In the genomic region with DNA sequence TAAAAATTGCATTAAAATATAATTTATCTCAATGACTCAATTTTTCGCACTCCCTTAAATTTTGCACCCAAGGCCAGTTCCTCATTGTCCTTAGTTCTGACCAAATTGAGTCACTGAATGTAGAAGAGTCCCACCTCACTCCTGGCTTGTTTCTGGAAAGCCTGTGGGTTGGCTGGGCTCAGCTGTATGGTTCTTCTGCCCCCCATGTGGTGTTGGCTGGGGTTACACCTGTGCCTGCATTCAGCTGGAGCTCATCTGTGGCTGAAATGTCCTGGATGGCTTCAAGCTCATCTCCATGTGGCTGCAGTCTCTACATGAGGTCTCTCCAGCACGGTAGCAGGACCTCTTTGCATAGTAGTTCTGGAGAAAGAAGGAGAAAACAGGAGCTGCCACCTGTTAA, we compare ENCODE assay signal across 37 cellular contexts. TPM values are rescaled to one million over a fixed set of nuclear protein-coding genes. Genes with fewer than 3 reads are reported as not detected.
"Had no signal": no experiment of that assay in that cellular context is flagged by ENCODE, and none has a peak within 500 bp of the region (broad histone marks: within the 10 kb centered on the region; RNA-seq: fewer than 3 reads in every experiment).

No MANE protein-coding gene starts in this region.

- H3K9me3 Mint-ChIP-seq: natural killer cell treated with Interleukin-12 subunit alpha and Interleukin-12 subunit beta and Interleukin-15 and Interleukin-18, amount 100 ng/mL, for 72 hours; type B pancreatic cell had no signal

- H2AFZ ChIP-seq: parathyroid adenoma had no signal

- H3K36me3 Mint-ChIP-seq: mesothelial cell of epicardium; naive B cell; natural killer cell treated with Interleukin-12 subunit alpha and Interleukin-12 subunit beta and Interleukin-15 and Interleukin-18, amount 100 ng/mL, for 72 hours; type B pancreatic cell had no signal

- H3K4me1 Mint-ChIP-seq: mesothelial cell of epicardium; naive B cell; neural crest cell; stimulated activated memory B cell treated with anti-CD40 and anti-IgM and Interleukin-4, amounts not matched to agents 10 μg/mL and 1 μg/mL and 100 μg/mL, for 72 hours had no signal

- H3K27me3 ChIP-seq: dorsolateral prefrontal cortex, right atrium auricular region, testis, uterus had no signal

- H3K4me1 ChIP-seq: esophagus muscularis mucosa, heart right ventricle, left lung, parathyroid adenoma, prostate gland, right atrium auricular region, sigmoid colon, spleen, testis, tibial artery, uterus had no signal

- ATAC-seq: heart right ventricle; left cardiac atrium; left lung; mucosa of descending colon; natural killer cell treated with Interleukin-12 subunit alpha and Interleukin-12 subunit beta and Interleukin-15 and Interleukin-18, amount 100 ng/mL, for 72 hours; stimulated activated memory B cell treated with anti-CD40 and anti-IgM and Interleukin-4, amounts not matched to agents 10 μg/mL and 1 μg/mL and 100 μg/mL, for 72 hours; stimulated activated naive CD8-positive, alpha-beta T cell treated with anti-CD3 and anti-CD28 coated beads, Interleukin-15, Interleukin-2, amounts not matched to agents 100 U/mL and 50 U/mL, for 24 hours had no signal

- FAIRE-seq: colon, islet of Langerhans had no signal

- H3K4me3 Mint-ChIP-seq: mesothelial cell of epicardium; natural killer cell treated with Interleukin-12 subunit alpha and Interleukin-12 subunit beta and Interleukin-15 and Interleukin-18, amount 100 ng/mL, for 72 hours; neural crest cell; stimulated activated memory B cell treated with anti-CD40 and anti-IgM and Interleukin-4, amounts not matched to agents 10 μg/mL and 1 μg/mL and 100 μg/mL, for 72 hours; type B pancreatic cell had no signal

- H3K4me3 ChIP-seq: dorsolateral prefrontal cortex, esophagus muscularis mucosa, heart right ventricle, left lung, mucosa of descending colon, prostate gland, right atrium auricular region, sigmoid colon, spleen, testis, tibial artery, uterus had no signal

- H3K27ac Mint-ChIP-seq: mesothelial cell of epicardium; naive B cell; natural killer cell treated with Interleukin-12 subunit alpha and Interleukin-12 subunit beta and Interleukin-15 and Interleukin-18, amount 100 ng/mL, for 72 hours; stimulated activated memory B cell treated with anti-CD40 and anti-IgM and Interleukin-4, amounts not matched to agents 10 μg/mL and 1 μg/mL and 100 μg/mL, for 72 hours; type B pancreatic cell had no signal

- H3K36me3 ChIP-seq: esophagus muscularis mucosa, heart right ventricle, left lung, prostate gland, right atrium auricular region, sigmoid colon, spleen, tibial artery, uterus had no signal

- H3K79me2 ChIP-seq: parathyroid adenoma had no signal

- DNase-seq: dorsolateral prefrontal cortex; effector CD4-positive, alpha-beta T cell; foreskin melanocyte; glutamatergic neuron; heart right ventricle; hippocampal formation; left cardiac atrium; left lung; mesenchymal stem cell; mucosa of descending colon; naive B cell; sigmoid colon; spleen; stimulated activated CD4-positive, alpha-beta T cell treated with anti-CD3 and anti-CD28 coated beads, Interleukin-4, amount 100 ng/mL, for 4 hours; stimulated activated naive CD8-positive, alpha-beta T cell treated with anti-CD3 and anti-CD28 coated beads, Interleukin-15, Interleukin-2, amounts not matched to agents 100 U/mL and 50 U/mL, for 24 hours; substantia nigra; testis; tibial artery; uterus had no signal

- H3K27ac ChIP-seq: dorsolateral prefrontal cortex, epithelial cell of prostate, esophagus muscularis mucosa, heart right ventricle, left lung, parathyroid adenoma, prostate gland, right atrium auricular region, sigmoid colon, spleen, testis, tibial artery, uterus had no signal

RNA-seq across cellular contexts. Expression of gene IRGC, which starts 7.2 kb away (rescaled TPM):
- total RNA-seq: dorsolateral prefrontal cortex; esophagus muscularis mucosa; fibroblast of lung; heart right ventricle; kidney epithelial cell; left cardiac atrium; left lung; lower leg skin; lung microvascular endothelial cell; mesothelial cell of epicardium; mucosa of descending colon; natural killer cell treated with Interleukin-12 subunit alpha and Interleukin-12 subunit beta and Interleukin-15 and Interleukin-18, amount 100 ng/mL, for 72 hours; neural crest cell; osteoblast; right atrium auricular region; sigmoid colon; skeletal muscle tissue; spleen; uterus had no signal
- polyA plus RNA-seq: fibroblast of lung, heart right ventricle, sigmoid colon, spleen had no signal
